Comparison of ENCODE assay signal across 2 cellular contexts in the genomic region with DNA sequence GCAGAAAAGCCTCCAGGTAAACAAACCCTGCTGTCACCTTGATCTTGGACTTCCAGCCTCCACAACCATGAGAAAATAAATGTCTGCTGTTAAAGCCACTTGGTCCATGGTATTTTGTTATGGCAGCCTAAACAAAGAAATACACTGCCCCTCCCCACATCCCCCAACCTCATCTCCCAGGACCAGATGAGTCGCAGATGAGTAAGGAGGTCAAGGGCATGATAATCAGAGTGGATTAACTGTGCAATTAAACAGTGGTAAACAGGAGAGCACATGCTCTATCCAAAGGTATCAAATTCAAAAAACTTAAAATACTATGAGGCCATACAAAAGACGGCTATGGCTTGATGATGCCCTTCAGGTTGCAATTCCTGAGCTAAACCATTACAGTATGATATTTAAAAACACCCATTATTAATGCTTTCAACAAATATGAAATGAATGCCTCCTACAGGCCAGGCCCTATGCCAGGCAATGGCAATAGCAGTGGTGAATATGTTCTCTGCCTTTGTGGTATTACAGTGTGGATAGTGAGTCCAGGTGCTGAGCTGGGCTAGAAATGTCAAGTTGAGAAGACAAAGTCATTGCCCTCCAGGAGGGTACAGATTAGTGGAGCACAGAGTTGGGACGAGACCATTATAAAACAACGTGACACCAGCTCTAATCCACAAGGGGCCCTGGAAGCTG.
TF ChIP-seq lines count a peak whose summit lies in the region.

No MANE protein-coding gene starts in this region.

TF ChIP-seq in IMR-90, 13 proteins besides CTCF, POLR2A, EP300 and RAD21 (continued from another document):
- no peak for TF ChIP-seq MXI1 (IDR thresholded peaks at IDR 0.05; ENCODE audit: borderline replicate concordance, low read depth, low read length)
- no peak for TF ChIP-seq MAFK (IDR thresholded peaks at IDR 0.05; ENCODE audit: low read depth, low read length)
- no peak for TF ChIP-seq MAZ (IDR thresholded peaks at IDR 0.05; ENCODE audit: borderline replicate concordance, low read depth, low read length)
- TF ChIP-seq, protein P1, sequence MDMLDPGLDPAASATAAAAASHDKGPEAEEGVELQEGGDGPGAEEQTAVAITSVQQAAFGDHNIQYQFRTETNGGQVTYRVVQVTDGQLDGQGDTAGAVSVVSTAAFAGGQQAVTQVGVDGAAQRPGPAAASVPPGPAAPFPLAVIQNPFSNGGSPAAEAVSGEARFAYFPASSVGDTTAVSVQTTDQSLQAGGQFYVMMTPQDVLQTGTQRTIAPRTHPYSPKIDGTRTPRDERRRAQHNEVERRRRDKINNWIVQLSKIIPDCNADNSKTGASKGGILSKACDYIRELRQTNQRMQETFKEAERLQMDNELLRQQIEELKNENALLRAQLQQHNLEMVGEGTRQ (IDR thresholded peaks at IDR 0.05; ENCODE audit: low read depth, low read length), result no peak
- TF ChIP-seq ELK1 (IDR thresholded peaks at IDR 0.05; ENCODE audit: borderline replicate concordance, low read depth, low read length), result no peak
- TF ChIP-seq RCOR1 (IDR thresholded peaks at IDR 0.05; ENCODE audit: insufficient replicate concordance, low read length), result no peak
- no peak for TF ChIP-seq SMC3 (IDR thresholded peaks at IDR 0.05; ENCODE audit: low read depth, low read length)

TF ChIP-seq in WTC11, 78 proteins besides CTCF, POLR2A, EP300 and RAD21 (continued from another document):
- TF ChIP-seq, protein P2, sequence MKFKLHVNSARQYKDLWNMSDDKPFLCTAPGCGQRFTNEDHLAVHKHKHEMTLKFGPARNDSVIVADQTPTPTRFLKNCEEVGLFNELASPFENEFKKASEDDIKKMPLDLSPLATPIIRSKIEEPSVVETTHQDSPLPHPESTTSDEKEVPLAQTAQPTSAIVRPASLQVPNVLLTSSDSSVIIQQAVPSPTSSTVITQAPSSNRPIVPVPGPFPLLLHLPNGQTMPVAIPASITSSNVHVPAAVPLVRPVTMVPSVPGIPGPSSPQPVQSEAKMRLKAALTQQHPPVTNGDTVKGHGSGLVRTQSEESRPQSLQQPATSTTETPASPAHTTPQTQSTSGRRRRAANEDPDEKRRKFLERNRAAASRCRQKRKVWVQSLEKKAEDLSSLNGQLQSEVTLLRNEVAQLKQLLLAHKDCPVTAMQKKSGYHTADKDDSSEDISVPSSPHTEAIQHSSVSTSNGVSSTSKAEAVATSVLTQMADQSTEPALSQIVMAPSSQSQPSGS (CRISPR knock-in tag; IDR thresholded peaks at IDR 0.05; ENCODE audit: borderline replicate concordance, low read depth), result no peak
- no peak for TF ChIP-seq NR3C1 (CRISPR knock-in tag; conservative IDR thresholded peaks at IDR 0.05; ENCODE audit: low read depth)
- TF ChIP-seq SMAD4 (CRISPR knock-in tag; IDR thresholded peaks at IDR 0.05), result no peak
- TF ChIP-seq ATF6 (CRISPR knock-in tag; IDR thresholded peaks at IDR 0.05), result no peak
- no peak for TF ChIP-seq ESRRA (CRISPR knock-in tag; IDR thresholded peaks at IDR 0.05; ENCODE audit: borderline replicate concordance)
- TF ChIP-seq, protein P3, sequence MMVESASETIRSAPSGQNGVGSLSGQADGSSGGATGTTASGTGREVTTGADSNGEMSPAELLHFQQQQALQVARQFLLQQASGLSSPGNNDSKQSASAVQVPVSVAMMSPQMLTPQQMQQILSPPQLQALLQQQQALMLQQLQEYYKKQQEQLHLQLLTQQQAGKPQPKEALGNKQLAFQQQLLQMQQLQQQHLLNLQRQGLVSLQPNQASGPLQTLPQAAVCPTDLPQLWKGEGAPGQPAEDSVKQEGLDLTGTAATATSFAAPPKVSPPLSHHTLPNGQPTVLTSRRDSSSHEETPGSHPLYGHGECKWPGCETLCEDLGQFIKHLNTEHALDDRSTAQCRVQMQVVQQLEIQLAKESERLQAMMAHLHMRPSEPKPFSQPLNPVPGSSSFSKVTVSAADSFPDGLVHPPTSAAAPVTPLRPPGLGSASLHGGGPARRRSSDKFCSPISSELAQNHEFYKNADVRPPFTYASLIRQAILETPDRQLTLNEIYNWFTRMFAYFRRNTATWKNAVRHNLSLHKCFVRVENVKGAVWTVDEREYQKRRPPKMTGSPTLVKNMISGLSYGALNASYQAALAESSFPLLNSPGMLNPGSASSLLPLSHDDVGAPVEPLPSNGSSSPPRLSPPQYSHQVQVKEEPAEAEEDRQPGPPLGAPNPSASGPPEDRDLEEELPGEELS (CRISPR knock-in tag; IDR thresholded peaks at IDR 0.05), result no peak
- TF ChIP-seq TCF7 (CRISPR knock-in tag; IDR thresholded peaks at IDR 0.05; ENCODE audit: low read depth), result no peak
- TF ChIP-seq ZNF423 (CRISPR knock-in tag; IDR thresholded peaks at IDR 0.05), result no peak
- TF ChIP-seq, protein P4, sequence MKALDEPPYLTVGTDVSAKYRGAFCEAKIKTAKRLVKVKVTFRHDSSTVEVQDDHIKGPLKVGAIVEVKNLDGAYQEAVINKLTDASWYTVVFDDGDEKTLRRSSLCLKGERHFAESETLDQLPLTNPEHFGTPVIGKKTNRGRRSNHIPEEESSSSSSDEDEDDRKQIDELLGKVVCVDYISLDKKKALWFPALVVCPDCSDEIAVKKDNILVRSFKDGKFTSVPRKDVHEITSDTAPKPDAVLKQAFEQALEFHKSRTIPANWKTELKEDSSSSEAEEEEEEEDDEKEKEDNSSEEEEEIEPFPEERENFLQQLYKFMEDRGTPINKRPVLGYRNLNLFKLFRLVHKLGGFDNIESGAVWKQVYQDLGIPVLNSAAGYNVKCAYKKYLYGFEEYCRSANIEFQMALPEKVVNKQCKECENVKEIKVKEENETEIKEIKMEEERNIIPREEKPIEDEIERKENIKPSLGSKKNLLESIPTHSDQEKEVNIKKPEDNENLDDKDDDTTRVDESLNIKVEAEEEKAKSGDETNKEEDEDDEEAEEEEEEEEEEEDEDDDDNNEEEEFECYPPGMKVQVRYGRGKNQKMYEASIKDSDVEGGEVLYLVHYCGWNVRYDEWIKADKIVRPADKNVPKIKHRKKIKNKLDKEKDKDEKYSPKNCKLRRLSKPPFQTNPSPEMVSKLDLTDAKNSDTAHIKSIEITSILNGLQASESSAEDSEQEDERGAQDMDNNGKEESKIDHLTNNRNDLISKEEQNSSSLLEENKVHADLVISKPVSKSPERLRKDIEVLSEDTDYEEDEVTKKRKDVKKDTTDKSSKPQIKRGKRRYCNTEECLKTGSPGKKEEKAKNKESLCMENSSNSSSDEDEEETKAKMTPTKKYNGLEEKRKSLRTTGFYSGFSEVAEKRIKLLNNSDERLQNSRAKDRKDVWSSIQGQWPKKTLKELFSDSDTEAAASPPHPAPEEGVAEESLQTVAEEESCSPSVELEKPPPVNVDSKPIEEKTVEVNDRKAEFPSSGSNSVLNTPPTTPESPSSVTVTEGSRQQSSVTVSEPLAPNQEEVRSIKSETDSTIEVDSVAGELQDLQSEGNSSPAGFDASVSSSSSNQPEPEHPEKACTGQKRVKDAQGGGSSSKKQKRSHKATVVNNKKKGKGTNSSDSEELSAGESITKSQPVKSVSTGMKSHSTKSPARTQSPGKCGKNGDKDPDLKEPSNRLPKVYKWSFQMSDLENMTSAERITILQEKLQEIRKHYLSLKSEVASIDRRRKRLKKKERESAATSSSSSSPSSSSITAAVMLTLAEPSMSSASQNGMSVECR (CRISPR knock-in tag; IDR thresholded peaks at IDR 0.05; ENCODE audit: borderline replicate concordance), result no peak
- TF ChIP-seq PRRX2 (CRISPR knock-in tag; IDR thresholded peaks at IDR 0.05), result no peak
- TF ChIP-seq NFE2L1 (CRISPR knock-in tag; IDR thresholded peaks at IDR 0.05), result no peak
- TF ChIP-seq, protein P5, sequence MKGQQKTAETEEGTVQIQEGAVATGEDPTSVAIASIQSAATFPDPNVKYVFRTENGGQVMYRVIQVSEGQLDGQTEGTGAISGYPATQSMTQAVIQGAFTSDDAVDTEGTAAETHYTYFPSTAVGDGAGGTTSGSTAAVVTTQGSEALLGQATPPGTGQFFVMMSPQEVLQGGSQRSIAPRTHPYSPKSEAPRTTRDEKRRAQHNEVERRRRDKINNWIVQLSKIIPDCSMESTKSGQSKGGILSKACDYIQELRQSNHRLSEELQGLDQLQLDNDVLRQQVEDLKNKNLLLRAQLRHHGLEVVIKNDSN (CRISPR knock-in tag; IDR thresholded peaks at IDR 0.05), result no peak
- no peak for TF ChIP-seq TP53 (CRISPR knock-in tag; IDR thresholded peaks at IDR 0.05)
- no peak for TF ChIP-seq RORB (CRISPR knock-in tag; IDR thresholded peaks at IDR 0.05)
